In the genomic region with DNA sequence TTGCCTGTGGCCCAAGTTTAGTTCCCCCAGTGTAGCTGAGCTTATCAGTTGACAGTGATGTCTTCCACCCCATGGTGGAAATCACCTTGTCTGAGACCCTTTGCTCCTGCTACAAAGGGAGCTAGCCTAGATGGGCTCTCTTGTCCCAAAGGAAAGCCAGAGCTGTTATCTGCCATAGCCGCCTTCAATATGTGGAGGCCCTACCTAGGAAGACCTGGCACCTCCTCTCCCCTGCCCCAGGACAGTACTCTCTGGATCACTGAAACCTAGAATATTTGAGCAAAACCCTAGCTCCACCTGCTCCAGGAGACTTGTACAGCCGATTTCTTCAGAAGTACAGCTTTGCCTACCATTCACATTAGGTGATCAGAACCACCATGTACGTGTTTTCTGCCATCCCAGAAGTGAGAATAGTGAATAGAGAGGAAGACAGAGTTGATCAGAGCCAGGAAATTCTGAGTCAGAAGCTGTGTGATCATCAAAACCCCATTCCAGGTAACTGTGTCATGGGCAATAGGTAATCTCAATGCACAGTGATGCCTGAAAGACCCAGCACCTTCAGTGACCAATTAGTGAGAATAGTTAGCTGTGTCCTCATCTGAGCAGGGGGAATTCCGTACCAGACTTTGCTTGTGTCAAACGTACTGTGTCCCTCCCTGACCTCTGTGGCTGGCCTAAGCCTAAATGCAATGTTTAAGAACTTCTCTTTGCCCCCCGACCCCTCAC, we compare ENCODE assay signal across 15 cellular contexts.
A peak's percentile ranks its signal among the peaks of the same experiment; 100 is the strongest.
DNase-seq lines count a peak whose midpoint lies in the region; ATAC-seq, FAIRE-seq and TF ChIP-seq lines count a peak whose summit lies in the region.
"Had no signal": no experiment of that assay in that cellular context is flagged by ENCODE, and none has a peak within 500 bp of the region (broad histone marks: within the 10 kb centered on the region; RNA-seq: fewer than 3 reads in every experiment).

No MANE protein-coding gene starts in this region.

- H3K27ac ChIP-seq in HepG2 (ENCODE audit: extremely low read length, insufficient read depth, low read length), result no peak overlapping the region
- H3K27ac ChIP-seq: C4-2B had no signal

- intact Hi-C loops in activated T-helper 2 cell treated with anti-CD3 and anti-CD28 coated beads, Interferon-gamma antibody, Interleukin-2, Interleukin-4, amounts not matched to agents 10 μg/mL and 5 μg/mL and 100 μg/mL, durations not matched to agents 14 hours and 24 hours and 36 hours (cut with micrococcal nuclease), result loop anchor here (5.0 kb wide), 1 partner anchor 313 kb away; a partner anchor contains a TSS
- intact Hi-C loops in HepG2 (cut with micrococcal nuclease; ENCODE audit: unreplicated experiment), result no loop called here

- POLR2A ChIA-PET in HepG2 (lab: Yijun Ruan, JAX), result no interaction called here

- TF ChIP-seq RAD21 in HepG2 (CRISPR knock-in tag; IDR thresholded peaks at IDR 0.05), result no peak

- H3K9me3 Mint-ChIP-seq in activated T-helper 2 cell treated with anti-CD3 and anti-CD28 coated beads, Interferon-gamma antibody, Interleukin-2, Interleukin-4, amounts not matched to agents 10 μg/mL and 5 μg/mL and 100 μg/mL, durations not matched to agents 14 hours and 24 hours and 36 hours, result no peaks in the 10 kb centered on the region
- H3K9me3 Mint-ChIP-seq: natural killer cell treated with Interleukin-12 subunit alpha and Interleukin-12 subunit beta and Interleukin-15 and Interleukin-18, amount 100 ng/mL, for 72 hours had no signal

- no peak for TF ChIP-seq POLR2A in HepG2 (IDR thresholded peaks at IDR 0.05; ENCODE audit: insufficient read depth in 1 of 2, low read depth in 2 of 2, low read length in 2 of 2)

- peak overlapping the region; percentile 75 for H3K27ac Mint-ChIP-seq in activated T-helper 2 cell treated with anti-CD3 and anti-CD28 coated beads, Interferon-gamma antibody, Interleukin-2, Interleukin-4, amounts not matched to agents 10 μg/mL and 5 μg/mL and 100 μg/mL, durations not matched to agents 14 hours and 24 hours and 36 hours

- H3K27me3 Mint-ChIP-seq in activated T-helper 2 cell treated with anti-CD3 and anti-CD28 coated beads, Interferon-gamma antibody, Interleukin-2, Interleukin-4, amounts not matched to agents 10 μg/mL and 5 μg/mL and 100 μg/mL, durations not matched to agents 14 hours and 24 hours and 36 hours (ENCODE audit: low read depth), result no peaks in the 10 kb centered on the region
- H3K27me3 Mint-ChIP-seq: natural killer cell treated with Interleukin-12 subunit alpha and Interleukin-12 subunit beta and Interleukin-15 and Interleukin-18, amount 100 ng/mL, for 72 hours had no signal

- H3K36me3 ChIP-seq in kidney epithelial cell (ENCODE audit: control insufficient read depth, insufficient read depth, low read length) (no peaks in the 10 kb centered on the region), HepG2 (replicated peaks in 1 of 2; ENCODE audit: control insufficient read depth in 1 of 2, insufficient read depth in 2 of 2, low read length in 2 of 2) (peaks cover 5 to 28% of the 10 kb centered on the region in 2 experiments; a peak in 3 of 5 replicates)

- no peaks in the 10 kb centered on the region for H4K20me1 ChIP-seq in HepG2 (ENCODE audit: insufficient read depth, low read length)

- in situ Hi-C loops in GM13976 (cut with MboI; ENCODE audit: low sequenced_read_pairs, unreplicated experiment) (no loop called here), HepG2 (cut with HindIII; ENCODE audit: extremely low pct_ligation_motif_present, low pct_unique_long_range_greater_than_20kb) (no loop called here)

- TF ChIP-seq CTCF in GM13976 (IDR thresholded peaks at IDR 0.05; ENCODE audit: borderline replicate concordance, control extremely low read depth, extremely low read depth, insufficient read depth, missing control alignments) (no peak), kidney epithelial cell (IDR thresholded peaks at IDR 0.05; ENCODE audit: insufficient read depth, low read length, poor library complexity, severe bottlenecking) (no peak), HepG2 (CRISPR knock-in tag; IDR thresholded peaks at IDR 0.05) (no peak)

- DNase-seq in GM13976 (ENCODE audit: low spot score), result peak; percentile 35
- DNase-seq in activated T-helper 2 cell treated with anti-CD3 and anti-CD28 coated beads, Interferon-gamma antibody, Interleukin-2, Interleukin-4, amounts not matched to agents 10 μg/mL and 5 μg/mL and 100 μg/mL, durations not matched to agents 14 hours and 24 hours and 36 hours (ENCODE audit: low spot score), result no peak
- peak; percentile 61 for DNase-seq in kidney epithelial cell (ENCODE audit: low read depth)
- no peak for DNase-seq in HUDEP-2 (lab: John Stamatoyannopoulos, UW; ENCODE audit: unreplicated experiment in 76 of 76)
- DNase-seq in HepG2 (ENCODE audit: low spot score), result no peak
- DNase-seq: central memory CD4-positive, alpha-beta T cell; erythroblast; NCI-H2081 treated with DMSO at 0.1 percent for 48 hours; NCI-H82; retina; SHP77 had no signal

- no peak overlapping the region for H2AFZ ChIP-seq in HepG2 (ENCODE audit: low read length)

- peaks cover 24% of the 10 kb centered on the region for H3K4me1 Mint-ChIP-seq in activated T-helper 2 cell treated with anti-CD3 and anti-CD28 coated beads, Interferon-gamma antibody, Interleukin-2, Interleukin-4, amounts not matched to agents 10 μg/mL and 5 μg/mL and 100 μg/mL, durations not matched to agents 14 hours and 24 hours and 36 hours (ENCODE audit: low read depth)

- CTCF ChIA-PET in HepG2 (lab: Yijun Ruan, JAX; ENCODE audit: low intra/inter-chr PET ratio, low total read pairs), result no interaction called here

- no peak for FAIRE-seq in HepG2 (lab: Jason Lieb, UNC)

- no peak overlapping the region for H3K4me3 Mint-ChIP-seq in activated T-helper 2 cell treated with anti-CD3 and anti-CD28 coated beads, Interferon-gamma antibody, Interleukin-2, Interleukin-4, amounts not matched to agents 10 μg/mL and 5 μg/mL and 100 μg/mL, durations not matched to agents 14 hours and 24 hours and 36 hours (ENCODE audit: low read depth)
- H3K4me3 Mint-ChIP-seq: natural killer cell treated with Interleukin-12 subunit alpha and Interleukin-12 subunit beta and Interleukin-15 and Interleukin-18, amount 100 ng/mL, for 72 hours had no signal

- H3K9me3 ChIP-seq in HepG2 (ENCODE audit: low read length), result no peaks in the 10 kb centered on the region

- ATAC-seq in HG02610 (IDR thresholded peaks at IDR 0.05; ENCODE audit: unreplicated experiment) (peak; percentile 27), HG03045 (IDR thresholded peaks at IDR 0.05; ENCODE audit: unreplicated experiment) (no peak), HepG2 (no peak)
- ATAC-seq: natural killer cell treated with Interleukin-12 subunit alpha and Interleukin-12 subunit beta and Interleukin-15 and Interleukin-18, amount 100 ng/mL, for 72 hours had no signal

- H3K4me1 ChIP-seq in HepG2 (ENCODE audit: insufficient read depth, low read length), result no peaks in the 10 kb centered on the region

- 94% methylated on average over 6 of the region's 6 CpGs for WGBS in HepG2 (ENCODE audit: low lambda C conversion rate)

- H3K36me3 Mint-ChIP-seq in activated T-helper 2 cell treated with anti-CD3 and anti-CD28 coated beads, Interferon-gamma antibody, Interleukin-2, Interleukin-4, amounts not matched to agents 10 μg/mL and 5 μg/mL and 100 μg/mL, durations not matched to agents 14 hours and 24 hours and 36 hours (ENCODE audit: low read depth), result no peaks in the 10 kb centered on the region

- no peak overlapping the region for H3K4me3 ChIP-seq in kidney epithelial cell (ENCODE audit: low read depth, low read length)
- no peak overlapping the region for H3K4me3 ChIP-seq in HepG2 (replicated peaks in 1 of 3; ENCODE audit: insufficient read depth in 1 of 3, low read depth in 2 of 3, low read length in 3 of 3)

- no peak overlapping the region for H3K4me2 ChIP-seq in HepG2 (ENCODE audit: low read depth, low read length)

- H3K9ac ChIP-seq in HepG2 (ENCODE audit: insufficient read depth, low read depth, low read length), result no peak overlapping the region

- BruUV-seq in HepG2 (replicated peaks; lab: Mats Ljungman, UMichigan), result no TSS peak

- H3K79me2 ChIP-seq in HepG2 (ENCODE audit: insufficient read depth, low read length), result no peaks in the 10 kb centered on the region

- TF ChIP-seq EP300 in HepG2 (IDR thresholded peaks at IDR 0.05; ENCODE audit: low read depth in 2 of 2, low read length in 2 of 2) (no peak), HepG2 (CRISPR knock-in tag; IDR thresholded peaks at IDR 0.05; ENCODE audit: borderline replicate concordance) (no peak)

- H3K27me3 ChIP-seq in kidney epithelial cell (ENCODE audit: control insufficient read depth, insufficient read depth, low read length), result no peaks in the 10 kb centered on the region
- no peaks in the 10 kb centered on the region for H3K27me3 ChIP-seq in HepG2 (ENCODE audit: control insufficient read depth in 1 of 2, insufficient read depth in 2 of 2, low read length in 2 of 2)

TF ChIP-seq in HepG2, 621 proteins besides CTCF, POLR2A, EP300 and RAD21 (continues in another document):
- TF ChIP-seq GLI4 (CRISPR knock-in tag; IDR thresholded peaks at IDR 0.05; ENCODE audit: borderline replicate concordance) (no peak), ZNF430 (CRISPR knock-in tag; IDR thresholded peaks at IDR 0.05) (no peak), STAG1 (CRISPR knock-in tag; IDR thresholded peaks at IDR 0.05) (no peak), ZC3H4 (CRISPR knock-in tag; IDR thresholded peaks at IDR 0.05; ENCODE audit: borderline replicate concordance) (no peak), MED8 (CRISPR knock-in tag; IDR thresholded peaks at IDR 0.05; ENCODE audit: insufficient replicate concordance) (no peak), ZNF674 (CRISPR knock-in tag; IDR thresholded peaks at IDR 0.05; ENCODE audit: low read depth) (no peak), ZNF350 (CRISPR knock-in tag; IDR thresholded peaks at IDR 0.05; ENCODE audit: borderline replicate concordance, low read depth) (no peak)
- TF ChIP-seq, protein P1, sequence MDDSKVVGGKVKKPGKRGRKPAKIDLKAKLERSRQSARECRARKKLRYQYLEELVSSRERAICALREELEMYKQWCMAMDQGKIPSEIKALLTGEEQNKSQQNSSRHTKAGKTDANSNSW (CRISPR knock-in tag; IDR thresholded peaks at IDR 0.05; ENCODE audit: borderline replicate concordance), result no peak
- TF ChIP-seq, protein P2, sequence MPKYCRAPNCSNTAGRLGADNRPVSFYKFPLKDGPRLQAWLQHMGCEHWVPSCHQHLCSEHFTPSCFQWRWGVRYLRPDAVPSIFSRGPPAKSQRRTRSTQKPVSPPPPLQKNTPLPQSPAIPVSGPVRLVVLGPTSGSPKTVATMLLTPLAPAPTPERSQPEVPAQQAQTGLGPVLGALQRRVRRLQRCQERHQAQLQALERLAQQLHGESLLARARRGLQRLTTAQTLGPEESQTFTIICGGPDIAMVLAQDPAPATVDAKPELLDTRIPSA (CRISPR knock-in tag; IDR thresholded peaks at IDR 0.05; ENCODE audit: borderline replicate concordance), result no peak

Comparison
In these comparisons a context has a peak if more than half of its experiments do, and no peak if none do; other contexts are left out.
1. DNase-seq: peak in GM13976 (single experiment) and kidney epithelial cell (single experiment); none in activated T-helper 2 cell treated with anti-CD3 and anti-CD28 coated beads, Interferon-gamma antibody, Interleukin-2, Interleukin-4, amounts not matched to agents 10 μg/mL and 5 μg/mL and 100 μg/mL, durations not matched to agents 14 hours and 24 hours and 36 hours (single experiment), HUDEP-2 (0 of 76) and HepG2 (single experiment).